24 cellular contexts compared by ENCODE assay signal in genomic region chr4:112416464-112416863, GRCh38.
A peak's percentile ranks its signal among the peaks of the same experiment; 100 is the strongest.
DNase-seq lines count a peak whose midpoint lies in the region; ATAC-seq, FAIRE-seq and TF ChIP-seq lines count a peak whose summit lies in the region.
"Had no signal": no experiment of that assay in that cellular context is flagged by ENCODE, and none has a peak within 500 bp of the region (broad histone marks: within the 10 kb centered on the region; RNA-seq: fewer than 3 reads in every experiment).

No MANE protein-coding gene starts in this region.

- H3K9me3 ChIP-seq in MG63, result no peaks in the 10 kb centered on the region
- no peaks in the 10 kb centered on the region for H3K9me3 ChIP-seq in small intestine (ENCODE audit: control insufficient read depth, low read depth)
- H3K9me3 ChIP-seq in naive thymus-derived CD4-positive, alpha-beta T cell (ENCODE audit: control insufficient read depth in 2 of 3, low read length in 3 of 3), result no peaks in the 10 kb centered on the region
- H3K9me3 ChIP-seq: A549 had no signal

- FAIRE-seq in bronchial epithelial cell (lab: Jason Lieb, UNC) (no peak), small intestine (lab: Jason Lieb, UNC) (no peak)
- FAIRE-seq: A549, GM12892, GM18507, H54, RCC 7860 had no signal

- no peak overlapping the region for H3K4me3 ChIP-seq in MG63
- no peak overlapping the region for H3K4me3 ChIP-seq in bronchial epithelial cell (ENCODE audit: low read depth, low read length)
- no peak overlapping the region for H3K4me3 ChIP-seq in small intestine (ENCODE audit: low read depth in 1 of 2, low read length in 2 of 2)
- no peak overlapping the region for H3K4me3 ChIP-seq in naive thymus-derived CD4-positive, alpha-beta T cell (ENCODE audit: low read length)
- H3K4me3 ChIP-seq: A549 had no signal

- no peaks in the 10 kb centered on the region for H3K36me3 ChIP-seq in MG63
- H3K36me3 ChIP-seq in bronchial epithelial cell (ENCODE audit: control insufficient read depth, insufficient read depth, low read length), result peaks cover 1% of the 10 kb centered on the region
- H3K36me3 ChIP-seq in small intestine (ENCODE audit: control insufficient read depth in 2 of 2, insufficient read depth in 2 of 2, low read length in 2 of 2), result peaks cover 0 to 10% of the 10 kb centered on the region in 2 donors
- H3K36me3 ChIP-seq in naive thymus-derived CD4-positive, alpha-beta T cell (ENCODE audit: control insufficient read depth in 2 of 3, insufficient read depth in 3 of 3, low read length in 3 of 3), result peaks cover 0 to 6% (median 0%) of the 10 kb centered on the region in 3 experiments

- peaks cover 10 to 73% (median 42%) of the 10 kb centered on the region in 5 donors for H3K36me3 Mint-ChIP-seq in naive thymus-derived CD4-positive, alpha-beta T cell

- no peak for ATAC-seq in GM18870 (IDR thresholded peaks at IDR 0.05; ENCODE audit: unreplicated experiment)
- ATAC-seq in naive thymus-derived CD4-positive, alpha-beta T cell, result no peak
- ATAC-seq: A549 had no signal

- H3K4me1 ChIP-seq in small intestine (ENCODE audit: control insufficient read depth in 2 of 2, insufficient read depth in 1 of 2, low read depth in 1 of 2, low read length in 1 of 2), result no peaks in the 10 kb centered on the region
- H3K4me1 ChIP-seq in naive thymus-derived CD4-positive, alpha-beta T cell (ENCODE audit: control insufficient read depth in 2 of 2, insufficient read depth in 2 of 2, low read length in 2 of 2), result no peaks in the 10 kb centered on the region
- H3K4me1 ChIP-seq: A549 had no signal

- WGBS in small intestine, 3 donors, result 93 to 97% (median 96%) methylated on average over 3 of the region's 3 CpGs

- DNase-seq in ELR (ENCODE audit: low read depth), result peak; percentile 33
- peak; percentile 18 for DNase-seq in MG63
- peak; percentile 84 for DNase-seq in bronchial epithelial cell (ENCODE audit: low read depth)
- peak; percentile 70 for DNase-seq in kidney tubule cell (ENCODE audit: low spot score)
- DNase-seq in small intestine, result no peak
- DNase-seq in NCI-H2029 treated with DMSO at 0.1 percent for 48 hours (lab: John Stamatoyannopoulos, UW), result no peak
- no peak for DNase-seq in naive thymus-derived CD4-positive, alpha-beta T cell
- DNase-seq: DMS79 treated with DMSO at 0.1 percent for 48 hours, Kasumi-1, NCI-H1092 treated with DMSO at 0.1 percent for 48 hours, NCI-H1436 treated with DMSO at 0.1 percent for 48 hours, NCI-H2029, NCI-H345, NCI-H524 treated with DMSO at 0.1 percent for 48 hours, NCI-H82, Right ventricle myocardium superior had no signal

- H3K9me3 Mint-ChIP-seq in naive thymus-derived CD4-positive, alpha-beta T cell, result peaks cover 0 to 10% (median 0%) of the 10 kb centered on the region in 11 donors

- CTCF ChIA-PET in naive thymus-derived CD4-positive, alpha-beta T cell (lab: Charles Lee), result no interaction called here

- intact Hi-C loops in naive thymus-derived CD4-positive, alpha-beta T cell (cut with micrococcal nuclease), result no loop called here

- no peak overlapping the region for H3K27ac Mint-ChIP-seq in naive thymus-derived CD4-positive, alpha-beta T cell
- H3K27ac Mint-ChIP-seq: B cell, CD14-positive monocyte had no signal

- TF ChIP-seq CTCF in bronchial epithelial cell (IDR thresholded peaks at IDR 0.05; ENCODE audit: insufficient read depth, low read length, severe bottlenecking), result no peak

- no peak overlapping the region for H3K27ac ChIP-seq in small intestine (ENCODE audit: low read depth in 1 of 2, low read length in 1 of 2)
- H3K27ac ChIP-seq in naive thymus-derived CD4-positive, alpha-beta T cell (ENCODE audit: low read depth, low read length), result no peak overlapping the region
- H3K27ac ChIP-seq: A549 had no signal

- H3K4me1 Mint-ChIP-seq in naive thymus-derived CD4-positive, alpha-beta T cell, result peaks cover 0 to 3% (median 0%) of the 10 kb centered on the region in 7 donors
- H3K4me1 Mint-ChIP-seq: B cell, CD14-positive monocyte had no signal

- no peaks in the 10 kb centered on the region for H3K27me3 ChIP-seq in MG63
- no peaks in the 10 kb centered on the region for H3K27me3 ChIP-seq in bronchial epithelial cell (ENCODE audit: control insufficient read depth, insufficient read depth, low read length)
- no peaks in the 10 kb centered on the region for H3K27me3 ChIP-seq in small intestine (ENCODE audit: control insufficient read depth in 2 of 2, insufficient read depth in 2 of 2, low read length in 2 of 2)
- no peaks in the 10 kb centered on the region for H3K27me3 ChIP-seq in naive thymus-derived CD4-positive, alpha-beta T cell (ENCODE audit: control insufficient read depth in 2 of 2, insufficient read depth in 2 of 2, low read length in 2 of 2)

- H3K4me3 Mint-ChIP-seq in naive thymus-derived CD4-positive, alpha-beta T cell, result no peak overlapping the region
- H3K4me3 Mint-ChIP-seq: B cell, CD14-positive monocyte had no signal

- POLR2A ChIA-PET in naive thymus-derived CD4-positive, alpha-beta T cell (lab: Charles Lee), result no interaction called here

- no peaks in the 10 kb centered on the region for H3K27me3 Mint-ChIP-seq in naive thymus-derived CD4-positive, alpha-beta T cell
- H3K27me3 Mint-ChIP-seq: B cell had no signal

Comparison
In these comparisons a context has a peak if more than half of its experiments do, and no peak if none do; other contexts are left out.
1. DNase-seq: peak in ELR (single experiment), MG63 (single experiment), bronchial epithelial cell (single experiment) and kidney tubule cell (single experiment); none in small intestine (single experiment), NCI-H2029 treated with DMSO at 0.1 percent for 48 hours (single experiment) and naive thymus-derived CD4-positive, alpha-beta T cell (0 of 9).